Comparison of ENCODE assay signal across 1 cellular context in genomic region chr7:44606341-44607140, GRCh38.
A peak's percentile ranks its signal among the peaks of the same experiment; 100 is the strongest.
TF ChIP-seq lines count a peak whose summit lies in the region.

Gene OGDH (plus strand): TSS chr7:44606627. CDS start chr7:44624344, 17,717 bp downstream.

TF ChIP-seq in K562, 482 proteins besides CTCF, POLR2A, EP300 and RAD21 (continued from another document and continues in another):
- TF ChIP-seq ELK1 (CRISPR knock-in tag; IDR thresholded peaks at IDR 0.05) = no peak
- no peak for TF ChIP-seq NFXL1 (CRISPR knock-in tag; IDR thresholded peaks at IDR 0.05)
- TF ChIP-seq MGA (IDR thresholded peaks at IDR 0.05) = 0 out of 2 replicates have a peak, but pooled peaks have one; percentile 97
- no peak for TF ChIP-seq RBM14 (IDR thresholded peaks at IDR 0.05; ENCODE audit: borderline replicate concordance, insufficient read depth, low read depth, low read length)
- TF ChIP-seq FOXJ3 (CRISPR knock-in tag; IDR thresholded peaks at IDR 0.05) = no peak
- TF ChIP-seq SMARCC2 (IDR thresholded peaks at IDR 0.05; ENCODE audit: low read depth) = no peak
- peak; percentile 94 for TF ChIP-seq USF1 (CRISPR knock-in tag; IDR thresholded peaks at IDR 0.05)
- TF ChIP-seq ATF3 (IDR thresholded peaks at IDR 0.05) = peak; percentile 90
- TF ChIP-seq ATF3 (CRISPR knock-in tag; conservative IDR thresholded peaks at IDR 0.05) = no peak
- TF ChIP-seq ZNF143 (CRISPR knock-in tag; IDR thresholded peaks at IDR 0.05) = no peak
- peak; percentile 93; the same call in 1 of the 2 replicates for TF ChIP-seq EP400 (IDR thresholded peaks at IDR 0.05)
- peak; percentile 69; the same call in 1 of the 2 replicates for TF ChIP-seq JUN (IDR thresholded peaks at IDR 0.05; ENCODE audit: borderline replicate concordance, low read depth, low read length)
- TF ChIP-seq JUN (CRISPR knock-in tag; IDR thresholded peaks at IDR 0.05; ENCODE audit: borderline replicate concordance) = no peak
- TF ChIP-seq THRAP3 (IDR thresholded peaks at IDR 0.05; ENCODE audit: borderline replicate concordance) = no peak
- no peak for TF ChIP-seq PRPF4 (IDR thresholded peaks at IDR 0.05; ENCODE audit: insufficient read depth, low read depth, low read length, poor library complexity, severe bottlenecking)
- TF ChIP-seq KAT7 (CRISPR knock-in tag; IDR thresholded peaks at IDR 0.05; ENCODE audit: borderline replicate concordance) = no peak
- TF ChIP-seq HLTF (IDR thresholded peaks at IDR 0.05) = no peak
- TF ChIP-seq CEBPG (CRISPR knock-in tag; IDR thresholded peaks at IDR 0.05) = 0 out of 2 replicates have a peak, but pooled peaks have one; percentile 46
- TF ChIP-seq CEBPG (tag; conservative IDR thresholded peaks at IDR 0.05 in 1 of 2, IDR thresholded peaks at IDR 0.05 in 1 of 2) = no peak; a peak in 1 of 4 replicates
- TF ChIP-seq MAFG (tag; conservative IDR thresholded peaks at IDR 0.05) = no peak
- no peak for TF ChIP-seq RBM15 (IDR thresholded peaks at IDR 0.05; ENCODE audit: insufficient read depth, low read length)
- TF ChIP-seq SAFB (IDR thresholded peaks at IDR 0.05; ENCODE audit: borderline replicate concordance, low read depth, low read length) = 0 out of 2 replicates have a peak, but pooled peaks have one; percentile 22
- TF ChIP-seq ZNF311 (CRISPR knock-in tag; IDR thresholded peaks at IDR 0.05) = no peak
- 0 out of 4 replicates have a peak, but pooled peaks of 1 of the 2 experiments have one; percentile 50 for TF ChIP-seq UBTF (IDR thresholded peaks at IDR 0.05; ENCODE audit: borderline replicate concordance in 1 of 2, low read depth in 2 of 2, low read length in 2 of 2)
- TF ChIP-seq POLR2AphosphoS5 (IDR thresholded peaks at IDR 0.05; ENCODE audit: control insufficient read depth, insufficient read depth, low read depth, low read length) = peak; percentile 83
- TF ChIP-seq ZBTB49 (CRISPR knock-in tag; IDR thresholded peaks at IDR 0.05; ENCODE audit: borderline replicate concordance) = no peak
- TF ChIP-seq SMC3 (conservative IDR thresholded peaks at IDR 0.05; ENCODE audit: insufficient read depth, low read depth, low read length) = no peak
- no peak for TF ChIP-seq AFF1 (IDR thresholded peaks at IDR 0.05; ENCODE audit: low read depth in 1 of 2, partially characterized antibody in 2 of 2)
- no peak for TF ChIP-seq FOXO4 (CRISPR knock-in tag; IDR thresholded peaks at IDR 0.05)
- no peak for TF ChIP-seq ZNF696 (CRISPR knock-in tag; conservative IDR thresholded peaks at IDR 0.05)
